28 cellular contexts compared by ENCODE assay signal in genomic region chr10:123357363-123358075, GRCh38.
DNase-seq lines count a peak whose midpoint lies in the region; ATAC-seq and TF ChIP-seq lines count a peak whose summit lies in the region.
"Had no signal": no experiment of that assay in that cellular context is flagged by ENCODE, and none has a peak within 500 bp of the region (broad histone marks: within the 10 kb centered on the region; RNA-seq: fewer than 3 reads in every experiment).

No MANE protein-coding gene starts in this region.

- H3K4me3 ChIP-seq in thymus (ENCODE audit: low read length): no peak overlapping the region
- H3K4me3 ChIP-seq: A549, hepatocyte, K562, tibial artery had no signal

- no peaks in the 10 kb centered on the region for H3K9me3 Mint-ChIP-seq in WTC11
- no peaks in the 10 kb centered on the region for H3K9me3 Mint-ChIP-seq in stimulated activated effector memory CD8-positive, alpha-beta T cell treated with anti-CD3 and anti-CD28 coated beads, Interleukin-12 subunit alpha, Interleukin-12 subunit beta, amount 100 ng/mL, for 72 hours
- H3K9me3 Mint-ChIP-seq: activated CD4-positive, alpha-beta T cell treated with anti-CD3 and anti-CD28 coated beads, Interleukin-2, amount 10 ng/mL, durations not matched to agents 24 days and 14 days; CD4-positive, alpha-beta T cell had no signal

- H3K36me3 ChIP-seq in thymus (ENCODE audit: control insufficient read depth, insufficient read depth): no peaks in the 10 kb centered on the region
- H3K36me3 ChIP-seq: tibial artery had no signal

- 64% methylated on average over 21 of the region's 21 CpGs for WGBS in thymus

- no peaks in the 10 kb centered on the region for H3K27me3 ChIP-seq in thymus (ENCODE audit: control insufficient read depth, insufficient read depth)

- peaks cover 29% of the 10 kb centered on the region for H3K4me1 Mint-ChIP-seq in WTC11
- no peaks in the 10 kb centered on the region for H3K4me1 Mint-ChIP-seq in stimulated activated effector memory CD8-positive, alpha-beta T cell treated with anti-CD3 and anti-CD28 coated beads, Interleukin-12 subunit alpha, Interleukin-12 subunit beta, amount 100 ng/mL, for 72 hours
- H3K4me1 Mint-ChIP-seq: activated CD4-positive, alpha-beta T cell treated with anti-CD3 and anti-CD28 coated beads, Interleukin-2, amount 10 ng/mL, durations not matched to agents 24 days and 14 days had no signal

- H3K27ac ChIP-seq in thymus (ENCODE audit: low read depth): peak overlapping the region; percentile 42
- H3K27ac ChIP-seq: A549, epithelial cell of prostate, hepatocyte, tibial artery, VCaP had no signal

- no peak overlapping the region for H3K27ac Mint-ChIP-seq in WTC11
- H3K27ac Mint-ChIP-seq in stimulated activated effector memory CD8-positive, alpha-beta T cell treated with anti-CD3 and anti-CD28 coated beads, Interleukin-12 subunit alpha, Interleukin-12 subunit beta, amount 100 ng/mL, for 72 hours: no peak overlapping the region
- H3K27ac Mint-ChIP-seq: activated CD4-positive, alpha-beta T cell treated with anti-CD3 and anti-CD28 coated beads, Interleukin-2, amount 10 ng/mL, durations not matched to agents 24 days and 14 days; activated naive CD8-positive, alpha-beta T cell; CD4-positive, alpha-beta T cell had no signal

- no peak overlapping the region for H3K4me3 Mint-ChIP-seq in WTC11
- no peak overlapping the region for H3K4me3 Mint-ChIP-seq in stimulated activated effector memory CD8-positive, alpha-beta T cell treated with anti-CD3 and anti-CD28 coated beads, Interleukin-12 subunit alpha, Interleukin-12 subunit beta, amount 100 ng/mL, for 72 hours
- H3K4me3 Mint-ChIP-seq: activated CD4-positive, alpha-beta T cell treated with anti-CD3 and anti-CD28 coated beads, Interleukin-2, amount 10 ng/mL, durations not matched to agents 24 days and 14 days; activated naive CD8-positive, alpha-beta T cell; CD4-positive, alpha-beta T cell had no signal

- DNase-seq in NCI-H82 (lab: John Stamatoyannopoulos, UW): peak; percentile 37
- DNase-seq in NCI-H82 treated with DMSO at 0.1 percent for 48 hours (lab: John Stamatoyannopoulos, UW; ENCODE audit: unreplicated experiment): no peak
- DNase-seq in WTC11 (ENCODE audit: low spot score): no peak
- peak; percentile 92 for DNase-seq in left kidney (ENCODE audit: low read depth, low spot score)
- no peak for DNase-seq in stimulated activated effector memory CD8-positive, alpha-beta T cell treated with anti-CD3 and anti-CD28 coated beads, Interleukin-12 subunit alpha, Interleukin-12 subunit beta, amount 100 ng/mL, for 72 hours (ENCODE audit: low spot score in 2 of 2)
- no peak for DNase-seq in HPDE6-E6E7 (ENCODE audit: extremely low spot score)
- no peak for DNase-seq in NCI-H2081 treated with DMSO at 0.1 percent for 48 hours (lab: John Stamatoyannopoulos, UW)
- DNase-seq: activated CD4-positive, alpha-beta T cell treated with anti-CD3 and anti-CD28 coated beads, Interleukin-2, amount 10 ng/mL, durations not matched to agents 24 days and 14 days; activated effector memory CD4-positive, alpha-beta T cell treated with Interleukin-2 at 50 U/mL for 16 hours; activated T-cell treated with anti-CD3 and anti-CD28 coated beads, Interleukin-2, amount 50 U/mL, for 1 hour; CD4-positive, alpha-beta T cell; effector memory CD4-positive, alpha-beta T cell; left colon; NCI-H1105; NCI-H2171; NCI-H510A treated with DMSO at 0.1 percent for 48 hours; right cardiac atrium; SHP77; stimulated activated CD8-positive, alpha-beta memory T cell treated with anti-CD3 and anti-CD28 coated beads, Interleukin-4, amount 100 ng/mL, for 48 hours; SW 1271; tibial artery had no signal

- peak; percentile 63 for ATAC-seq in WTC11
- ATAC-seq in stimulated activated effector memory CD8-positive, alpha-beta T cell treated with anti-CD3 and anti-CD28 coated beads, Interleukin-12 subunit alpha, Interleukin-12 subunit beta, amount 100 ng/mL, for 72 hours: no peak
- ATAC-seq: A549, K562, left colon, right cardiac atrium had no signal

- CTCF ChIA-PET in WTC11 (lab: Charles Lee): interaction anchor here (0.5 to 1.8 kb wide), 7 partner anchors 22 to 335 kb away, joined by 3 to 9 read pairs (median 3); no protein-coding TSS in a partner anchor

- H3K9me3 ChIP-seq in thymus (ENCODE audit: control insufficient read depth): no peaks in the 10 kb centered on the region
- H3K9me3 ChIP-seq: A549, tibial artery had no signal

- TF ChIP-seq CTCF in WTC11 (IDR thresholded peaks at IDR 0.05): no peak

- POLR2A ChIA-PET in WTC11 (lab: Charles Lee): no interaction called here

- no peaks in the 10 kb centered on the region for H3K36me3 Mint-ChIP-seq in WTC11
- no peaks in the 10 kb centered on the region for H3K36me3 Mint-ChIP-seq in stimulated activated effector memory CD8-positive, alpha-beta T cell treated with anti-CD3 and anti-CD28 coated beads, Interleukin-12 subunit alpha, Interleukin-12 subunit beta, amount 100 ng/mL, for 72 hours
- H3K36me3 Mint-ChIP-seq: activated naive CD8-positive, alpha-beta T cell had no signal

- H3K4me1 ChIP-seq in thymus (ENCODE audit: control insufficient read depth, insufficient read depth, low read length): no peaks in the 10 kb centered on the region
- H3K4me1 ChIP-seq: A549, tibial artery had no signal

- H3K27me3 Mint-ChIP-seq in WTC11 (ENCODE audit: low read depth): no peaks in the 10 kb centered on the region; the same call in 1 of the 2 replicates
- H3K27me3 Mint-ChIP-seq: activated naive CD8-positive, alpha-beta T cell had no signal

TF ChIP-seq in WTC11, 78 proteins besides CTCF, POLR2A, EP300 and RAD21:
- TF ChIP-seq ATF3 (CRISPR knock-in tag; conservative IDR thresholded peaks at IDR 0.05) (no peak), NR1H2 (CRISPR knock-in tag; IDR thresholded peaks at IDR 0.05) (no peak), HMGXB4 (CRISPR knock-in tag; IDR thresholded peaks at IDR 0.05) (no peak), USF2 (CRISPR knock-in tag; IDR thresholded peaks at IDR 0.05) (no peak), GRHL2 (CRISPR knock-in tag; IDR thresholded peaks at IDR 0.05; ENCODE audit: insufficient replicate concordance, severe bottlenecking) (no peak), HMGA2 (CRISPR knock-in tag; IDR thresholded peaks at IDR 0.05) (no peak), CREM (CRISPR knock-in tag; IDR thresholded peaks at IDR 0.05) (no peak), SOX15 (CRISPR knock-in tag; IDR thresholded peaks at IDR 0.05) (no peak), ZNF138 (CRISPR knock-in tag; conservative IDR thresholded peaks at IDR 0.05) (no peak), NFE2L1 (CRISPR knock-in tag; IDR thresholded peaks at IDR 0.05) (no peak), ZNF219 (CRISPR knock-in tag; IDR thresholded peaks at IDR 0.05; ENCODE audit: borderline replicate concordance) (no peak)

Comparison
In these comparisons a context has a peak if more than half of its experiments do, and no peak if none do; other contexts are left out.
1. DNase-seq: peak in NCI-H82 (single experiment) and left kidney (single experiment); none in NCI-H82 treated with DMSO at 0.1 percent for 48 hours (single experiment), WTC11 (single experiment), stimulated activated effector memory CD8-positive, alpha-beta T cell treated with anti-CD3 and anti-CD28 coated beads, Interleukin-12 subunit alpha, Interleukin-12 subunit beta, amount 100 ng/mL, for 72 hours (0 of 2), HPDE6-E6E7 (single experiment) and NCI-H2081 treated with DMSO at 0.1 percent for 48 hours (single experiment).